Comparison of ENCODE assay signal across 9 cellular contexts in genomic region chr7:116672596-116673503, GRCh38. TPM values are rescaled to one million over a fixed set of nuclear protein-coding genes. Genes with fewer than 3 reads are reported as not detected.
A peak's percentile ranks its signal among the peaks of the same experiment; 100 is the strongest.
DNase-seq lines count a peak whose midpoint lies in the region; ATAC-seq and TF ChIP-seq lines count a peak whose summit lies in the region.
"Had no signal": no experiment of that assay in that cellular context is flagged by ENCODE, and none has a peak within 500 bp of the region (broad histone marks: within the 10 kb centered on the region; RNA-seq: fewer than 3 reads in every experiment).

No MANE protein-coding gene starts in this region.

- no peaks in the 10 kb centered on the region for H3K36me3 Mint-ChIP-seq in T-helper 2 cell treated with Interferon-gamma antibody and Interleukin-4, amounts not matched to agents 5 μg/mL and 100 μg/mL, for 36 hours (ENCODE audit: low read depth)
- no peaks in the 10 kb centered on the region for H3K36me3 Mint-ChIP-seq in activated T-helper 1 cell treated with anti-CD3 and anti-CD28 coated beads, Interleukin-12 subunit alpha, Interleukin-12 subunit beta, Interleukin-2, Interleukin-4 antibody, amounts not matched to agents 30 ng/mL and 10 ng/mL and 1 ng/mL, durations not matched to agents 14 hours and 24 hours and 36 hours (ENCODE audit: low read depth)

- intact Hi-C loops in activated T-helper 1 cell treated with anti-CD3 and anti-CD28 coated beads, Interleukin-12 subunit alpha, Interleukin-12 subunit beta, Interleukin-2, Interleukin-4 antibody, amounts not matched to agents 30 ng/mL and 10 ng/mL and 1 ng/mL, durations not matched to agents 14 hours and 24 hours and 36 hours (cut with micrococcal nuclease) = loop anchor here (2.0 to 10.0 kb wide), 3 partner anchors 84 to 498 kb away; no protein-coding TSS in a partner anchor

- no peaks in the 10 kb centered on the region for H3K9me3 ChIP-seq in right atrium auricular region

- no peaks in the 10 kb centered on the region for H3K27me3 ChIP-seq in right atrium auricular region

- H3K27ac ChIP-seq in right atrium auricular region = peak overlapping the region; percentile 85 to 87

- H3K36me3 ChIP-seq in right atrium auricular region = no peaks in the 10 kb centered on the region

- TF ChIP-seq CTCF in right atrium auricular region (IDR thresholded peaks at IDR 0.05) = no peak

- no peak for DNase-seq in T-helper 2 cell treated with Interferon-gamma antibody and Interleukin-4, amounts not matched to agents 5 μg/mL and 100 μg/mL, for 36 hours (ENCODE audit: low spot score)
- DNase-seq in T-helper 2 cell = no peak
- no peak for DNase-seq in activated T-helper 1 cell treated with anti-CD3 and anti-CD28 coated beads, Interleukin-12 subunit alpha, Interleukin-12 subunit beta, Interleukin-2, Interleukin-4 antibody, amounts not matched to agents 30 ng/mL and 10 ng/mL and 1 ng/mL, durations not matched to agents 14 hours and 24 hours and 36 hours (ENCODE audit: low spot score)
- no peak for DNase-seq in right atrium auricular region (ENCODE audit: low spot score)
- peak; percentile 61 for DNase-seq in retina
- no peak for DNase-seq in DMS153 (lab: John Stamatoyannopoulos, UW)
- DNase-seq in activated effector memory CD4-positive, alpha-beta T cell treated with Interleukin-2 at 50 U/mL for 16 hours = no peak
- DNase-seq: DND-41 had no signal

- H3K27ac Mint-ChIP-seq in T-helper 2 cell treated with Interferon-gamma antibody and Interleukin-4, amounts not matched to agents 5 μg/mL and 100 μg/mL, for 36 hours = no peak overlapping the region
- H3K27ac Mint-ChIP-seq in activated T-helper 1 cell treated with anti-CD3 and anti-CD28 coated beads, Interleukin-12 subunit alpha, Interleukin-12 subunit beta, Interleukin-2, Interleukin-4 antibody, amounts not matched to agents 30 ng/mL and 10 ng/mL and 1 ng/mL, durations not matched to agents 14 hours and 24 hours and 36 hours = no peak overlapping the region

- peaks cover 0 to 31% of the 10 kb centered on the region in 2 donors for H3K4me1 ChIP-seq in right atrium auricular region

- H3K9me3 Mint-ChIP-seq in T-helper 2 cell treated with Interferon-gamma antibody and Interleukin-4, amounts not matched to agents 5 μg/mL and 100 μg/mL, for 36 hours = no peaks in the 10 kb centered on the region
- no peaks in the 10 kb centered on the region for H3K9me3 Mint-ChIP-seq in activated T-helper 1 cell treated with anti-CD3 and anti-CD28 coated beads, Interleukin-12 subunit alpha, Interleukin-12 subunit beta, Interleukin-2, Interleukin-4 antibody, amounts not matched to agents 30 ng/mL and 10 ng/mL and 1 ng/mL, durations not matched to agents 14 hours and 24 hours and 36 hours

- peak overlapping the region; percentile 52 for H3K4me3 Mint-ChIP-seq in T-helper 2 cell treated with Interferon-gamma antibody and Interleukin-4, amounts not matched to agents 5 μg/mL and 100 μg/mL, for 36 hours
- peak overlapping the region; percentile 51 for H3K4me3 Mint-ChIP-seq in activated T-helper 1 cell treated with anti-CD3 and anti-CD28 coated beads, Interleukin-12 subunit alpha, Interleukin-12 subunit beta, Interleukin-2, Interleukin-4 antibody, amounts not matched to agents 30 ng/mL and 10 ng/mL and 1 ng/mL, durations not matched to agents 14 hours and 24 hours and 36 hours

- no peak for ATAC-seq in GM19463 (IDR thresholded peaks at IDR 0.05; ENCODE audit: unreplicated experiment)

- H3K4me1 Mint-ChIP-seq in T-helper 2 cell treated with Interferon-gamma antibody and Interleukin-4, amounts not matched to agents 5 μg/mL and 100 μg/mL, for 36 hours (ENCODE audit: low read depth) = peaks cover 3% of the 10 kb centered on the region
- no peaks in the 10 kb centered on the region for H3K4me1 Mint-ChIP-seq in activated T-helper 1 cell treated with anti-CD3 and anti-CD28 coated beads, Interleukin-12 subunit alpha, Interleukin-12 subunit beta, Interleukin-2, Interleukin-4 antibody, amounts not matched to agents 30 ng/mL and 10 ng/mL and 1 ng/mL, durations not matched to agents 14 hours and 24 hours and 36 hours (ENCODE audit: low read depth)

- peak overlapping the region; percentile 57 to 62 for H3K4me3 ChIP-seq in right atrium auricular region

- peaks cover 78% of the 10 kb centered on the region for H3K27me3 Mint-ChIP-seq in T-helper 2 cell treated with Interferon-gamma antibody and Interleukin-4, amounts not matched to agents 5 μg/mL and 100 μg/mL, for 36 hours (ENCODE audit: low read depth)
- peaks cover 67% of the 10 kb centered on the region for H3K27me3 Mint-ChIP-seq in activated T-helper 1 cell treated with anti-CD3 and anti-CD28 coated beads, Interleukin-12 subunit alpha, Interleukin-12 subunit beta, Interleukin-2, Interleukin-4 antibody, amounts not matched to agents 30 ng/mL and 10 ng/mL and 1 ng/mL, durations not matched to agents 14 hours and 24 hours and 36 hours (ENCODE audit: insufficient read depth)

RNA-seq across cellular contexts. Expression of gene MET, which starts 0.9 kb away (rescaled TPM):
- total RNA-seq in activated T-helper 1 cell treated with anti-CD3 and anti-CD28 coated beads, Interleukin-12 subunit alpha, Interleukin-12 subunit beta, Interleukin-2, Interleukin-4 antibody, amounts not matched to agents 30 ng/mL and 10 ng/mL and 1 ng/mL, durations not matched to agents 14 hours and 24 hours and 36 hours = 3.2 TPM in 2 replicates
- total RNA-seq in right atrium auricular region = 10 to 100 TPM; 16.1 to 17.5 TPM
